In the genomic region with DNA sequence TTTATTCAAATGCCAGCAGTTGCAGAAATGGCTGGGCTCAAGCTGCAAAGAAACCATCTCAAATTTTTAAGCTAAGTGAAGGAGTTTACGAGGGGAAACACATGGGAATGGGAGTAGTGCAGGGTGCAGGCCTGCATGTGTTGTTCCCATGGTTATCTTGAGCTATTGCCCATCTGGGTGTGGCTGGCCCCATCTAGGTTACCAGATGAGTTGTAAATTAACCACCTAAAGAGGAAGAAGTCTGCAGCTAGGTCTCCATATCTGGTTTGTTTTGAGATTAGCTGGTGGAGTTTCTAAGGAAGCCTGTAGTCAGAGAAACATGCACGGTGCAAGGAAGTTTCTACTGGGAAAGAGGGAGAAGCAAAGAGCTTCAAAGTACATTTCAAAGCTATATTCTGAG, we compare ENCODE assay signal across 13 cellular contexts. TPM values are rescaled to one million over a fixed set of nuclear protein-coding genes. Genes with fewer than 3 reads are reported as not detected.
A peak's percentile ranks its signal among the peaks of the same experiment; 100 is the strongest.
DNase-seq lines count a peak whose midpoint lies in the region; ATAC-seq and TF ChIP-seq lines count a peak whose summit lies in the region.
"Had no signal": no experiment of that assay in that cellular context is flagged by ENCODE, and none has a peak within 500 bp of the region (broad histone marks: within the 10 kb centered on the region; RNA-seq: fewer than 3 reads in every experiment).

No MANE protein-coding gene starts in this region.

- no peak overlapping the region for H2BK15ac ChIP-seq in mesenchymal stem cell (ENCODE audit: low read depth, poor library complexity, severe bottlenecking)

- DNase-seq in Caco-2 (peak; percentile 33 to 57), NOMO-1 (lab: John Stamatoyannopoulos, UW; ENCODE audit: unreplicated experiment in 2 of 2) (peak; percentile 90 to 99), KG1 (lab: John Stamatoyannopoulos, UW) (no peak), mesenchymal stem cell (no peak)
- no peak for DNase-seq in stimulated activated CD4-positive, alpha-beta T cell treated with anti-CD3 and anti-CD28 coated beads, Interleukin-12 subunit alpha, Interleukin-12 subunit beta, amount 100 ng/mL, for 4 hours
- DNase-seq: activated T-cell treated with anti-CD3 and anti-CD28 coated beads, Interleukin-2, amount 50 U/mL, for 4 hours; caudate nucleus; foreskin fibroblast had no signal

- H3K4me1 Mint-ChIP-seq in Caco-2 (ENCODE audit: low read depth, unreplicated experiment) = peaks cover 19% of the 10 kb centered on the region
- H3K4me1 Mint-ChIP-seq: mesothelial cell of epicardium had no signal

- H3K36me3 Mint-ChIP-seq in Caco-2 (ENCODE audit: insufficient read depth, unreplicated experiment) = no peaks in the 10 kb centered on the region
- H3K36me3 Mint-ChIP-seq: mesothelial cell of epicardium had no signal

- H3K79me1 ChIP-seq in mesenchymal stem cell (replicated peaks; ENCODE audit: low read length, poor library complexity, severe bottlenecking) = no peaks in the 10 kb centered on the region

- H3K36me3 ChIP-seq in Caco-2 (ENCODE audit: control insufficient read depth, insufficient read depth, low read length) (no peaks in the 10 kb centered on the region), mesenchymal stem cell (ENCODE audit: control insufficient read depth in 1 of 2, insufficient read depth in 2 of 2, low read depth in 1 of 2, low read length in 2 of 2) (no peaks in the 10 kb centered on the region), gastroesophageal sphincter (no peaks in the 10 kb centered on the region)

- no peak overlapping the region for H3K18ac ChIP-seq in mesenchymal stem cell (ENCODE audit: low read depth in 1 of 2, low read length in 2 of 2)

- no peaks in the 10 kb centered on the region for H3K27me3 ChIP-seq in Caco-2 (replicated peaks; ENCODE audit: control insufficient read depth, insufficient read depth, low read length)
- no peaks in the 10 kb centered on the region for H3K27me3 ChIP-seq in mesenchymal stem cell (ENCODE audit: control insufficient read depth in 1 of 2, insufficient read depth in 1 of 2, low read length in 2 of 2)
- no peaks in the 10 kb centered on the region for H3K27me3 ChIP-seq in gastroesophageal sphincter

- no peak overlapping the region for H3K4ac ChIP-seq in mesenchymal stem cell (ENCODE audit: low read depth in 1 of 2, low read length in 2 of 2)

- H3K27ac ChIP-seq in mesenchymal stem cell (ENCODE audit: low read length, poor library complexity, severe bottlenecking) (no peak overlapping the region), gastroesophageal sphincter (no peak overlapping the region)

- no peak overlapping the region for H3K14ac ChIP-seq in mesenchymal stem cell (ENCODE audit: low read length in 2 of 2)

- H3K4me3 ChIP-seq in Caco-2 (ENCODE audit: low read depth, low read length) = no peak overlapping the region
- no peak overlapping the region for H3K4me3 ChIP-seq in mesenchymal stem cell (ENCODE audit: insufficient read depth in 1 of 2, low read depth in 1 of 2, low read length in 2 of 2)
- no peak overlapping the region for H3K4me3 ChIP-seq in gastroesophageal sphincter

- POLR2A ChIA-PET in Caco-2 (lab: Charles Lee) = no interaction called here

- CTCF ChIA-PET in Caco-2 (lab: Charles Lee) = interaction anchor here (0.5 to 1.1 kb wide), 3 partner anchors 24 to 238 kb away, joined by 3 to 5 read pairs (median 5); a partner anchor contains a TSS

- no peak overlapping the region for H2BK5ac ChIP-seq in mesenchymal stem cell (ENCODE audit: low read depth, low read length, poor library complexity, severe bottlenecking)

- H3K4me1 ChIP-seq in Caco-2 (no peaks in the 10 kb centered on the region), mesenchymal stem cell (ENCODE audit: control insufficient read depth, insufficient read depth, low read depth, low read length) (no peaks in the 10 kb centered on the region), gastroesophageal sphincter (no peaks in the 10 kb centered on the region)

- no peak overlapping the region for H2AFZ ChIP-seq in mesenchymal stem cell (ENCODE audit: low read depth, low read length)

- no peak overlapping the region for H3K9ac ChIP-seq in mesenchymal stem cell (ENCODE audit: low read length)

- intact Hi-C loops in Caco-2 (cut with micrococcal nuclease; ENCODE audit: unreplicated experiment) = loop anchor here (1.0 kb wide), 1 partner anchor 24 kb away; no protein-coding TSS in a partner anchor

- no peak overlapping the region for H2BK12ac ChIP-seq in mesenchymal stem cell (ENCODE audit: low read length in 2 of 2)

- TF ChIP-seq CTCF in Caco-2 (IDR thresholded peaks at IDR 0.05; ENCODE audit: insufficient read depth in 1 of 2, low read depth in 1 of 2, low read length in 1 of 2, severe bottlenecking in 1 of 2, unreplicated experiment in 1 of 2) = no peak
- TF ChIP-seq CTCF in gastroesophageal sphincter (IDR thresholded peaks at IDR 0.05) = no peak

- no peak overlapping the region for H3K4me2 ChIP-seq in mesenchymal stem cell (ENCODE audit: low read length, poor library complexity, severe bottlenecking)

- no TSS peak for BruUV-seq in Caco-2 (replicated peaks; lab: Mats Ljungman, UMichigan)

- H3K4me3 Mint-ChIP-seq in Caco-2 (ENCODE audit: unreplicated experiment) = no peak overlapping the region
- H3K4me3 Mint-ChIP-seq: activated T-cell treated with anti-CD3 and anti-CD28 coated beads, Interleukin-2, amount 50 U/mL, for 4 hours; mesothelial cell of epicardium had no signal

- no peaks in the 10 kb centered on the region for H3K27me3 Mint-ChIP-seq in Caco-2 (ENCODE audit: insufficient read depth, unreplicated experiment)

- H3K9me3 ChIP-seq in Caco-2 (peaks cover 16% of the 10 kb centered on the region; the same call in 1 of the 2 replicates), mesenchymal stem cell (ENCODE audit: control insufficient read depth, low read length) (peaks cover 11% of the 10 kb centered on the region), gastroesophageal sphincter (peaks cover 0 to 3% (median 0%) of the 10 kb centered on the region in 3 donors)

- TF ChIP-seq POLR2A in gastroesophageal sphincter (IDR thresholded peaks at IDR 0.05) = no peak

- H4K91ac ChIP-seq in mesenchymal stem cell (ENCODE audit: low read length) = no peak overlapping the region

- peaks cover 28% of the 10 kb centered on the region for H3K9me3 Mint-ChIP-seq in Caco-2 (ENCODE audit: unreplicated experiment)

- no peak overlapping the region for H3K23ac ChIP-seq in mesenchymal stem cell (ENCODE audit: low read length in 2 of 2)

- no peak overlapping the region for H4K8ac ChIP-seq in mesenchymal stem cell (ENCODE audit: low read length)

- no peak for TF ChIP-seq EP300 in gastroesophageal sphincter (IDR thresholded peaks at IDR 0.05)

- H2AK5ac ChIP-seq in mesenchymal stem cell (ENCODE audit: low read length, severe bottlenecking) = no peak overlapping the region

- ATAC-seq in GM19467 (IDR thresholded peaks at IDR 0.05; ENCODE audit: unreplicated experiment) = peak; percentile 86
- peak; percentile 88 for ATAC-seq in HG03025 (IDR thresholded peaks at IDR 0.05; ENCODE audit: low FRiP score, unreplicated experiment)
- no peak for ATAC-seq in gastroesophageal sphincter
- ATAC-seq: activated T-cell treated with anti-CD3 and anti-CD28 coated beads, Interleukin-2, amount 50 U/mL, for 4 hours had no signal

- H3K27ac Mint-ChIP-seq in Caco-2 (ENCODE audit: unreplicated experiment) = peak overlapping the region; percentile 46
- H3K27ac Mint-ChIP-seq: mesothelial cell of epicardium had no signal

- no peak overlapping the region for H2BK120ac ChIP-seq in mesenchymal stem cell (ENCODE audit: low read depth, low read length)

- WGBS in mesenchymal stem cell = 54% methylated on average over 1 of the region's 2 CpGs
- WGBS in gastroesophageal sphincter (ENCODE audit: low coverage in 1 of 2), 2 donors = 46 to 70% methylated on average over 2 of the region's 2 CpGs

RNA-seq across cellular contexts. Expression of a gene that starts 23.3 kb away (rescaled TPM):
- total RNA-seq in Caco-2 (2022) (12.7 and 13.5 TPM in 2 replicates), gastroesophageal sphincter (10 to 100 TPM; 21.0 to 38.4 (median 25.0) TPM)
- polyA plus RNA-seq in mesenchymal stem cell (2013, experiment 1 of 2) = 0.04 TPM
- under 0.01 TPM for polyA plus RNA-seq in mesenchymal stem cell (2013, experiment 2 of 2)

RNA-seq across cellular contexts. Expression of a gene that starts 34.0 kb away (rescaled TPM):
- 30.2 and 33.6 TPM in 2 replicates for total RNA-seq in Caco-2 (2022)
- polyA plus RNA-seq in mesenchymal stem cell (2013, experiment 1 of 2) = not detected
- polyA plus RNA-seq in mesenchymal stem cell (2013, experiment 2 of 2) = 0.12 TPM
- total RNA-seq in gastroesophageal sphincter = 10 to 100 TPM in 3 of 4 donors, 1 to 10 TPM in 1; 2.6 to 14.2 (median 12.6) TPM

RNA-seq across cellular contexts. Expression of a gene that starts 56.7 kb away (rescaled TPM):
- total RNA-seq in Caco-2 (2022) (4.8 and 7.4 TPM in 2 replicates), gastroesophageal sphincter (10 to 100 TPM in 1 of 4 donors, 1 to 10 TPM in 3; 6.1 to 11.5 (median 7.2) TPM)
- polyA plus RNA-seq in mesenchymal stem cell (2013, experiment 1 of 2) = 0.73 TPM
- polyA plus RNA-seq in mesenchymal stem cell (2013, experiment 2 of 2) = 0.85 TPM
- total RNA-seq: T-helper 1 cell treated with Interleukin-12 subunit alpha and Interleukin-12 subunit beta and Interleukin-4 antibody, amounts not matched to agents 30 ng/mL and 1 ng/mL, for 36 hours had no signal

Comparison
In these comparisons a context has a peak if more than half of its experiments do, and no peak if none do; other contexts are left out.
1. DNase-seq: peak in Caco-2 (2 of 2) and NOMO-1 (2 of 2); none in KG1 (single experiment), stimulated activated CD4-positive, alpha-beta T cell treated with anti-CD3 and anti-CD28 coated beads, Interleukin-12 subunit alpha, Interleukin-12 subunit beta, amount 100 ng/mL, for 4 hours (single experiment) and mesenchymal stem cell (single experiment).